In genomic region chr7:148746139-148746538, GRCh38 we compare ENCODE assay signal across 20 cellular contexts.
"Had no signal": no experiment of that assay in that cellular context is flagged by ENCODE, and none has a peak within 500 bp of the region (broad histone marks: within the 10 kb centered on the region; RNA-seq: fewer than 3 reads in every experiment).

No MANE protein-coding gene starts in this region.

- H3K4me3 ChIP-seq: breast epithelium, left lung, right atrium auricular region, tibial nerve, vagina had no signal

- ATAC-seq: activated CD8-positive, alpha-beta T cell treated with anti-CD3 and anti-CD28 coated beads for 36 hours; activated T-cell treated with anti-CD3 and anti-CD28 coated beads, Interleukin-2, amount 50 U/mL, for 72 hours; left lung; naive thymus-derived CD8-positive, alpha-beta T cell; T-cell had no signal

- H3K27ac ChIP-seq: breast epithelium, left lung, right atrium auricular region, tibial nerve, vagina had no signal

- H3K36me3 ChIP-seq: breast epithelium had no signal

- H3K27me3 ChIP-seq: breast epithelium, left lung, right atrium auricular region, tibial nerve, vagina had no signal

- H3K27me3 Mint-ChIP-seq: activated CD8-positive, alpha-beta T cell treated with anti-CD3 and anti-CD28 coated beads for 36 hours; activated naive CD8-positive, alpha-beta T cell treated with anti-CD3 and anti-CD28 coated beads, Interleukin-2, amount 10 ng/mL, durations not matched to agents 7 days and 5 days; memory B cell; naive thymus-derived CD8-positive, alpha-beta T cell; T-cell had no signal

- H3K9me3 Mint-ChIP-seq: activated T-cell treated with anti-CD3 and anti-CD28 coated beads, Interleukin-2, amount 50 U/mL, for 72 hours; T-cell had no signal

- H3K4me3 Mint-ChIP-seq: activated CD8-positive, alpha-beta T cell treated with anti-CD3 and anti-CD28 coated beads for 36 hours; activated naive CD8-positive, alpha-beta T cell treated with anti-CD3 and anti-CD28 coated beads, Interleukin-2, amount 10 ng/mL, durations not matched to agents 7 days and 5 days; memory B cell; naive thymus-derived CD8-positive, alpha-beta T cell; T-cell had no signal

- DNase-seq: activated CD8-positive, alpha-beta T cell treated with anti-CD3 and anti-CD28 coated beads for 36 hours; activated gamma-delta T cell treated with Interleukin-2 at 50 U/mL for 16 hours; activated naive CD8-positive, alpha-beta T cell treated with anti-CD3 and anti-CD28 coated beads, Interleukin-2, amount 10 ng/mL, durations not matched to agents 7 days and 5 days; activated T-cell treated with anti-CD3 and anti-CD28 coated beads, Interleukin-2, amount 50 U/mL, for 72 hours; anterior cingulate cortex; dermis blood vessel endothelial cell; islet precursor cell; left lung; naive thymus-derived CD8-positive, alpha-beta T cell; nucleus accumbens; posterior cingulate gyrus; stimulated activated CD4-positive, alpha-beta T cell treated with anti-CD3 and anti-CD28 coated beads, Interleukin-4, amount 100 ng/mL, for 1 hour; stimulated activated naive CD4-positive, alpha-beta T cell treated with Interleukin-2 at 50 U/mL for 16 hours; substantia nigra; T-cell had no signal

- H3K27ac Mint-ChIP-seq: activated naive CD8-positive, alpha-beta T cell treated with anti-CD3 and anti-CD28 coated beads, Interleukin-2, amount 10 ng/mL, durations not matched to agents 7 days and 5 days; memory B cell; T-cell had no signal

- H3K4me1 ChIP-seq: breast epithelium, left lung, right atrium auricular region, tibial nerve, vagina had no signal

- H3K9me3 ChIP-seq: breast epithelium, right atrium auricular region, vagina had no signal
